ENCODE assay signal across 8 cellular contexts in the genomic region with DNA sequence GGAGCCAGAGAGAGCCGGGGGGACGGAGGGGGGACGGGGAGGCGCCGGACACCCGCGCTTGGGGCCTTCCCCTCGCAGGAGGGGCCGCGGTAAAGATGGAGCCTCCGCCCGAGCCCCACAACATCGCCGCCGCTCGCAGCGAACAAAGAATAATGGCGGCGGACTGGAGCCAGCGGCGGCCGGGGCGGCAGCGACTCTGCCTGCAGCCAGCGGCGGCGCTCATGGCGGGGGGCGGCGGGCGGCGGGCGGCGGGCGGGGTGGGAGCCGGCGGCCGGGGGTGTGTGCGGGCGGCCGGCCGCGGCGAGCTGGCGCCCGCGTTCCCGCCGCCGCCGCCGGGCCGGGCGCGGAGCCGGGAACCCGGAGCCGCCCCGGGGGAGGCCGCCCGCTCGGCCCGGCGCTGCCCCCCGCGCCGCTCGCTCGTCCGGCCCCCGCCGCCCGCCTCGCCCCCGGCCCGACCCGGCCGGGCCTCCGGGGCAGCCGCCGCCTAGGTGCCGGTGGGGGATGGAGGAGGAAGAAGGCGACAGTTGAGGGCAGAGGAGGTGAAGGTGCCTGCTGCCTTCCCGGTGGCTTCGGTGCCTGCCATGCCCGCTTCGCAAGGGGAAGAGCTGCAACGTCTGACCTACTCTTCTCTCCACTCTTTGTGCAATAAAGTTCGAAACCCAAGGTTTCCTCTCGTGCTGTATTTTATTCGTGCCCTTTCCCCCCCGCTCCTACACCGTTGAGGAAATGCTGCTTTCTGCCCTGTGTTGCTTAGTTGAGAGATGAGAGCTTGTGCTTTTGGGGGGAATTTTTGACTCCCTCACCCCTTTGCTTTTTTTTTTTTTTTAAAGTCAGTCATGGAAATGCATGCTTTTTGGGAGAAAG. TPM values are rescaled to one million over a fixed set of nuclear protein-coding genes. Genes with fewer than 3 reads are reported as not detected.
DNase-seq lines count a peak whose midpoint lies in the region; ATAC-seq and TF ChIP-seq lines count a peak whose summit lies in the region.

No MANE protein-coding gene starts in this region.

- H3K27me3 Mint-ChIP-seq in activated CD8-positive, alpha-beta T cell treated with anti-CD3 and anti-CD28 coated beads for 36 hours = no peaks in the 10 kb centered on the region
- H3K27me3 Mint-ChIP-seq in effector memory CD8-positive, alpha-beta T cell = no peaks in the 10 kb centered on the region
- no peaks in the 10 kb centered on the region for H3K27me3 Mint-ChIP-seq in stimulated activated memory B cell treated with anti-CD40 and anti-IgM and Interleukin-4, amounts not matched to agents 10 μg/mL and 1 μg/mL and 100 μg/mL, for 72 hours

- CTCF ChIA-PET in activated CD8-positive, alpha-beta T cell treated with anti-CD3 and anti-CD28 coated beads for 36 hours (lab: Charles Lee) = interaction anchor here (0.7 to 2.5 kb wide), 7 partner anchors 10 to 95 kb away, joined by 3 to 13 read pairs (median 4); a partner anchor contains a TSS

- in situ Hi-C loops in G401 (cut with HindIII; ENCODE audit: low sequenced_read_pairs) = no loop called here

- TF ChIP-seq CTCF in activated CD8-positive, alpha-beta T cell treated with anti-CD3 and anti-CD28 coated beads for 36 hours (IDR thresholded peaks at IDR 0.05) = no peak

- peaks cover 57% of the 10 kb centered on the region for H3K4me1 ChIP-seq in mononuclear cell (ENCODE audit: insufficient read depth, low read length)

- H3K36me3 Mint-ChIP-seq in activated CD8-positive, alpha-beta T cell treated with anti-CD3 and anti-CD28 coated beads for 36 hours (ENCODE audit: low read depth) = peaks cover 38% of the 10 kb centered on the region
- peaks cover 55% of the 10 kb centered on the region for H3K36me3 Mint-ChIP-seq in effector memory CD8-positive, alpha-beta T cell (ENCODE audit: insufficient read depth)
- peaks cover 9% of the 10 kb centered on the region for H3K36me3 Mint-ChIP-seq in stimulated activated memory B cell treated with anti-CD40 and anti-IgM and Interleukin-4, amounts not matched to agents 10 μg/mL and 1 μg/mL and 100 μg/mL, for 72 hours

- no peaks in the 10 kb centered on the region for H3K9me3 Mint-ChIP-seq in activated CD8-positive, alpha-beta T cell treated with anti-CD3 and anti-CD28 coated beads for 36 hours
- peaks cover 0 to 2% of the 10 kb centered on the region in 2 donors for H3K9me3 Mint-ChIP-seq in effector memory CD8-positive, alpha-beta T cell
- H3K9me3 Mint-ChIP-seq in stimulated activated memory B cell treated with anti-CD40 and anti-IgM and Interleukin-4, amounts not matched to agents 10 μg/mL and 1 μg/mL and 100 μg/mL, for 72 hours = no peaks in the 10 kb centered on the region

- peaks cover 58% of the 10 kb centered on the region for H3K4me1 Mint-ChIP-seq in activated CD8-positive, alpha-beta T cell treated with anti-CD3 and anti-CD28 coated beads for 36 hours (ENCODE audit: low read depth)
- peaks cover 42 to 60% of the 10 kb centered on the region in 2 donors for H3K4me1 Mint-ChIP-seq in effector memory CD8-positive, alpha-beta T cell (ENCODE audit: low read depth in 2 of 2)
- H3K4me1 Mint-ChIP-seq in stimulated activated memory B cell treated with anti-CD40 and anti-IgM and Interleukin-4, amounts not matched to agents 10 μg/mL and 1 μg/mL and 100 μg/mL, for 72 hours = peaks cover 38% of the 10 kb centered on the region

- ATAC-seq in HG02588 (IDR thresholded peaks at IDR 0.05; ENCODE audit: unreplicated experiment) = peak; percentile 6
- peak; percentile 2 for ATAC-seq in activated CD8-positive, alpha-beta T cell treated with anti-CD3 and anti-CD28 coated beads for 36 hours
- ATAC-seq in effector memory CD8-positive, alpha-beta T cell (replicated peaks) = peak; percentile 3
- ATAC-seq in stimulated activated memory B cell treated with anti-CD40 and anti-IgM and Interleukin-4, amounts not matched to agents 10 μg/mL and 1 μg/mL and 100 μg/mL, for 72 hours = peak; percentile 25

- H3K9me3 ChIP-seq in mononuclear cell (ENCODE audit: low read depth, low read length) = no peaks in the 10 kb centered on the region

- peak; percentile 57 for DNase-seq in G401 (ENCODE audit: low spot score)
- peak; percentile 24 for DNase-seq in NCI-H510A (lab: John Stamatoyannopoulos, UW)
- DNase-seq in activated CD8-positive, alpha-beta T cell treated with anti-CD3 and anti-CD28 coated beads for 36 hours = peak; percentile 53
- DNase-seq in effector memory CD8-positive, alpha-beta T cell = peak; percentile 57 to 65 (median 59)
- no peak for DNase-seq in GOT3 (lab: John Stamatoyannopoulos, UW)

- intact Hi-C loops in activated CD8-positive, alpha-beta T cell treated with anti-CD3 and anti-CD28 coated beads for 36 hours (cut with micrococcal nuclease) = loop anchor here (10.0 kb wide), 1 partner anchor 64 kb away; no protein-coding TSS in a partner anchor

- H3K27me3 ChIP-seq in mononuclear cell (ENCODE audit: insufficient read depth, low read length) = no peaks in the 10 kb centered on the region

- peak overlapping the region; percentile 97 for H3K4me3 Mint-ChIP-seq in activated CD8-positive, alpha-beta T cell treated with anti-CD3 and anti-CD28 coated beads for 36 hours
- H3K4me3 Mint-ChIP-seq in effector memory CD8-positive, alpha-beta T cell = peak overlapping the region; percentile 85 to 95
- peak overlapping the region; percentile 94 for H3K4me3 Mint-ChIP-seq in stimulated activated memory B cell treated with anti-CD40 and anti-IgM and Interleukin-4, amounts not matched to agents 10 μg/mL and 1 μg/mL and 100 μg/mL, for 72 hours

- H3K4me3 ChIP-seq in mononuclear cell (ENCODE audit: low read length) = peak overlapping the region; percentile 98

- POLR2A ChIA-PET in activated CD8-positive, alpha-beta T cell treated with anti-CD3 and anti-CD28 coated beads for 36 hours (lab: Charles Lee) = interaction anchor here (0.9 to 4.9 kb wide), 14 partner anchors 11 to 765 kb away, joined by 3 to 53 read pairs (median 5); a partner anchor contains a TSS

- peak overlapping the region; percentile 99 for H3K27ac Mint-ChIP-seq in activated CD8-positive, alpha-beta T cell treated with anti-CD3 and anti-CD28 coated beads for 36 hours
- H3K27ac Mint-ChIP-seq in effector memory CD8-positive, alpha-beta T cell = peak overlapping the region; percentile 98 to 100
- peak overlapping the region; percentile 91 for H3K27ac Mint-ChIP-seq in stimulated activated memory B cell treated with anti-CD40 and anti-IgM and Interleukin-4, amounts not matched to agents 10 μg/mL and 1 μg/mL and 100 μg/mL, for 72 hours

RNA-seq across cellular contexts. Expression of a gene that starts 0.6 kb away (rescaled TPM):
- total RNA-seq in G401 (2014; rRNA removed; shearing (Covaris generic)) = 42.5 and 60.0 TPM in 2 replicates
- total RNA-seq in activated CD8-positive, alpha-beta T cell treated with anti-CD3 and anti-CD28 coated beads for 36 hours = 10 to 100 TPM; 92.8 to 95.8 TPM
- total RNA-seq in mononuclear cell = 69.3 TPM
